15 cellular contexts compared by ENCODE assay signal in the genomic region with DNA sequence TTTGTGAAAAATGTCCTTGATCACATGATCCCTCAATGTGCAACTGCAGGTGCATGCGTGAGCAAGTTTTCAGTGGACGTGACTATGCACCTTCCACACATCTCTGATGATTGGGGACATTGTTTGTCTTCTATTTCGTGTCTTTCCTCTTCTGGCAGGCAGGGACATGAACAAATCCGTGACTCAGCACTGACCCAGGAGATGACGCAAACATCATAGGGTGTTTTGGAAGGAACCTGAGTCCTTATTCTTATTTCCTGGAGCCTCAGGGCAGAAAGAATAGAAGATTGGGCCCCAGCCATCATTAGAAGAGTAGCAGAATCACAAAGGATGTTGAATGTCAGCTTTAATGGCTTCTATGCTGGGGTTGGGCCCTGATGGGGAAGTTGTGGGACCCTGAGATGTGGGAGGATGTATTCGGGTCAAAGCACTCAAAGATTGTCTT. TPM values are rescaled to one million over a fixed set of nuclear protein-coding genes. Genes with fewer than 3 reads are reported as not detected.
DNase-seq lines count a peak whose midpoint lies in the region; ATAC-seq, FAIRE-seq and TF ChIP-seq lines count a peak whose summit lies in the region.
"Had no signal": no experiment of that assay in that cellular context is flagged by ENCODE, and none has a peak within 500 bp of the region (broad histone marks: within the 10 kb centered on the region; RNA-seq: fewer than 3 reads in every experiment).

No MANE protein-coding gene starts in this region.

- no peak overlapping the region for H2BK5ac ChIP-seq in H1 (ENCODE audit: low read depth, low read length)

- H2BK12ac ChIP-seq in H1 (ENCODE audit: low read depth, low read length), result no peak overlapping the region

- H3K79me1 ChIP-seq in H1 (ENCODE audit: low read depth, low read length), result no peaks in the 10 kb centered on the region

- TF ChIP-seq EP300 in H1 (IDR thresholded peaks at IDR 0.05; ENCODE audit: borderline replicate concordance in 1 of 2, low read depth in 2 of 2, low read length in 2 of 2), result no peak

- H3K36me3 Mint-ChIP-seq in endodermal cell (ENCODE audit: low read depth), result no peaks in the 10 kb centered on the region

- 89% methylated on average over 6 of the region's 6 CpGs; no CpG with 5 or more reads in 1 of the 2 experiments for WGBS in H1 (ENCODE audit: extremely low coverage in 1 of 2, insufficient coverage in 1 of 2, insufficient read length in 1 of 2, insufficient replicate concordance in 2 of 2, low coverage in 1 of 2, low lambda C conversion rate in 2 of 2, missing lambda C conversion rate in 1 of 2), 2 experiments
- WGBS in endodermal cell (ENCODE audit: insufficient coverage in 1 of 2, insufficient read length in 1 of 2), 2 experiments, result 92 to 96% methylated on average over 5 to 6 of the region's 6 CpGs

- no peak overlapping the region for H3K4me3 Mint-ChIP-seq in endodermal cell
- H3K4me3 Mint-ChIP-seq: activated B cell treated with CpG ODN at 0.5 μM for 24 hours; activated T-helper 17 cell treated with anti-CD3 and anti-CD28 coated beads, Interleukin-2, amount 50 U/mL, for 72 hours had no signal

- H4K5ac ChIP-seq in H1 (ENCODE audit: insufficient read length, low read depth, low read length), result no peak overlapping the region

- TF ChIP-seq POLR2A in H1 (IDR thresholded peaks at IDR 0.05; ENCODE audit: control extremely low read depth in 1 of 2, low read depth in 2 of 2, low read length in 2 of 2), result no peak

- TF ChIP-seq RAD21 in H1 (IDR thresholded peaks at IDR 0.05 in 1 of 2, conservative IDR thresholded peaks at IDR 0.05 in 1 of 2; ENCODE audit: low read depth in 2 of 2, low read length in 2 of 2), result no peak

- FAIRE-seq in H1 (lab: Jason Lieb, UNC), result no peak

- no peak overlapping the region for H3K14ac ChIP-seq in H1 (ENCODE audit: insufficient read length)

- no peak for TF ChIP-seq CTCF in GM20000 (IDR thresholded peaks at IDR 0.05; ENCODE audit: extremely low read depth, missing control alignments)
- no peak for TF ChIP-seq CTCF in H1 (IDR thresholded peaks at IDR 0.05; ENCODE audit: control extremely low read depth in 1 of 3, insufficient read depth in 1 of 3, low read depth in 1 of 3, low read length in 3 of 3)
- TF ChIP-seq CTCF in endodermal cell (conservative IDR thresholded peaks at IDR 0.05), result no peak

- H3K27ac ChIP-seq in H1 (ENCODE audit: low read depth, low read length) (no peak overlapping the region), endodermal cell (ENCODE audit: low read depth, low read length) (no peak overlapping the region)
- H3K27ac ChIP-seq: cardiac muscle cell, gastrocnemius medialis, thoracic aorta had no signal

- no peak overlapping the region for H2BK120ac ChIP-seq in H1 (replicated peaks; ENCODE audit: low read depth, low read length)

- H3K4me1 Mint-ChIP-seq in endodermal cell, result no peaks in the 10 kb centered on the region
- H3K4me1 Mint-ChIP-seq: activated B cell treated with CpG ODN at 0.5 μM for 24 hours had no signal

- no peak overlapping the region for H2BK20ac ChIP-seq in H1 (ENCODE audit: low read length)

- peaks cover 4% of the 10 kb centered on the region for H3K27me3 Mint-ChIP-seq in endodermal cell (ENCODE audit: insufficient read depth)
- H3K27me3 Mint-ChIP-seq: activated T-helper 17 cell treated with anti-CD3 and anti-CD28 coated beads, Interleukin-2, amount 50 U/mL, for 72 hours had no signal

- H4K20me1 ChIP-seq in H1 (replicated peaks in 1 of 2; ENCODE audit: control insufficient read depth in 1 of 2, insufficient read depth in 2 of 2, low read length in 2 of 2), result no peaks in the 10 kb centered on the region

- H3K23ac ChIP-seq in H1 (ENCODE audit: insufficient read length), result no peak overlapping the region

- no peaks in the 10 kb centered on the region for H3K79me2 ChIP-seq in H1 (ENCODE audit: control insufficient read depth in 1 of 2, insufficient read depth in 2 of 2, low read length in 2 of 2)

- H3K4me1 ChIP-seq in H1 (replicated peaks in 1 of 4; ENCODE audit: control insufficient read depth in 3 of 4, insufficient read depth in 4 of 4, low read length in 3 of 4) (0 out of 7 replicates have a peak, but pooled peaks cover 0 to 3% (median 0%) of the 10 kb centered on the region in 4 experiments), endodermal cell (ENCODE audit: control insufficient read depth, insufficient read depth, low read length) (no peaks in the 10 kb centered on the region)
- H3K4me1 ChIP-seq: gastrocnemius medialis had no signal

- H3K4me3 ChIP-seq in H1 (ENCODE audit: extremely low read depth in 1 of 4, insufficient read depth in 2 of 4, low read depth in 3 of 4, low read length in 4 of 4), result no peak overlapping the region
- H3K4me3 ChIP-seq in endodermal cell (ENCODE audit: low read length), result no peak overlapping the region
- H3K4me3 ChIP-seq: cardiac muscle cell, gastrocnemius medialis, lung, thoracic aorta had no signal

- ATAC-seq in HG03159 (IDR thresholded peaks at IDR 0.05; ENCODE audit: unreplicated experiment), result no peak
- no peak for ATAC-seq in HG03135 (IDR thresholded peaks at IDR 0.05; ENCODE audit: unreplicated experiment)
- ATAC-seq: activated T-helper 17 cell treated with anti-CD3 and anti-CD28 coated beads, Interleukin-2, amount 50 U/mL, for 72 hours; gastrocnemius medialis had no signal

- H3K36me3 ChIP-seq in H1 (ENCODE audit: control insufficient read depth in 2 of 4, insufficient read depth in 4 of 4, low read length in 3 of 4), result no peaks in the 10 kb centered on the region
- H3K36me3 ChIP-seq in endodermal cell (ENCODE audit: control insufficient read depth, insufficient read depth, low read length), result no peaks in the 10 kb centered on the region
- H3K36me3 ChIP-seq: cardiac muscle cell, gastrocnemius medialis, thoracic aorta had no signal

- H3K23me2 ChIP-seq in H1 (ENCODE audit: low read depth, low read length), result no peaks in the 10 kb centered on the region

- H3K27me3 ChIP-seq in H1 (replicated peaks in 1 of 4; ENCODE audit: control insufficient read depth in 3 of 4, extremely low read depth in 1 of 4, insufficient read depth in 3 of 4, low read length in 3 of 4), result peaks cover 0 to 2% (median 0%) of the 10 kb centered on the region in 4 experiments; a peak in 1 of 7 replicates
- H3K27me3 ChIP-seq in endodermal cell (ENCODE audit: control insufficient read depth, insufficient read depth, low read length, poor library complexity, severe bottlenecking), result no peaks in the 10 kb centered on the region
- H3K27me3 ChIP-seq: cardiac muscle cell, gastrocnemius medialis had no signal

- H3K9me3 ChIP-seq in H1 (ENCODE audit: insufficient read depth in 2 of 2, low read depth in 1 of 2, low read length in 1 of 2) (no peaks in the 10 kb centered on the region), endodermal cell (ENCODE audit: control insufficient read depth, low read length) (no peaks in the 10 kb centered on the region)
- H3K9me3 ChIP-seq: gastrocnemius medialis, thoracic aorta had no signal

- H4K91ac ChIP-seq in H1 (replicated peaks; ENCODE audit: insufficient read length, low read length), result no peak overlapping the region

- H3K4me2 ChIP-seq in H1 (ENCODE audit: insufficient read depth in 1 of 2, low read depth in 2 of 2, low read length in 2 of 2), result no peak overlapping the region

- no peak overlapping the region for H2BK15ac ChIP-seq in H1 (ENCODE audit: low read length)

- H4K8ac ChIP-seq in H1 (ENCODE audit: extremely low read depth, insufficient read depth, low read length), result no peak overlapping the region

- CTCF ChIA-PET in H1 (lab: Charles Lee; ENCODE audit: partially characterized antibody), result no interaction called here

- no peak overlapping the region for H3K4ac ChIP-seq in H1 (replicated peaks; ENCODE audit: insufficient read length, low read depth, low read length)

- no peak overlapping the region for H3K56ac ChIP-seq in H1 (replicated peaks; ENCODE audit: insufficient read length, low read depth, low read length)

- no peak overlapping the region for H3K18ac ChIP-seq in H1 (ENCODE audit: extremely low read depth, low read length)

- H2AK5ac ChIP-seq in H1 (ENCODE audit: low read depth, low read length), result no peak overlapping the region

- no peaks in the 10 kb centered on the region for H3K9me3 Mint-ChIP-seq in endodermal cell
- H3K9me3 Mint-ChIP-seq: activated B cell treated with CpG ODN at 0.5 μM for 24 hours; activated T-helper 17 cell treated with anti-CD3 and anti-CD28 coated beads, Interleukin-2, amount 50 U/mL, for 72 hours had no signal

- POLR2A ChIA-PET in H1 (lab: Charles Lee; ENCODE audit: partially characterized antibody), result no interaction called here

- no peak overlapping the region for H3K27ac Mint-ChIP-seq in endodermal cell
- H3K27ac Mint-ChIP-seq: activated B cell treated with CpG ODN at 0.5 μM for 24 hours; activated T-helper 17 cell treated with anti-CD3 and anti-CD28 coated beads, Interleukin-2, amount 50 U/mL, for 72 hours had no signal

- DNase-seq in GM20000 (ENCODE audit: low spot score), result peak; percentile 0
- peak; percentile 78 for DNase-seq in NOMO-1 treated with DMSO at 0.1 percent for 48 hours (lab: John Stamatoyannopoulos, UW; ENCODE audit: unreplicated experiment)
- no peak for DNase-seq in H1 (ENCODE audit: low read depth in 1 of 2, low spot score in 2 of 2)
- peak; percentile 0 for DNase-seq in pons (ENCODE audit: low spot score)
- no peak for DNase-seq in activated CD4-positive, alpha-beta T cell treated with anti-CD3 and anti-CD28 coated beads, Interleukin-2, amount 50 U/mL, for 4 hours
- DNase-seq in endodermal cell, result no peak
- DNase-seq: activated B cell treated with CpG ODN at 0.5 μM for 24 hours, gastrocnemius medialis, NCI-H1417 treated with DMSO at 0.1 percent for 48 hours had no signal

- H2AFZ ChIP-seq in H1 (ENCODE audit: low read length), result peak overlapping the region; percentile 83

- no peak overlapping the region for H3K9ac ChIP-seq in H1 (replicated peaks in 1 of 4; ENCODE audit: extremely low read depth in 1 of 4, low read depth in 3 of 4, low read length in 3 of 4)
- no peak overlapping the region for H3K9ac ChIP-seq in endodermal cell (ENCODE audit: extremely low read depth, low read length, poor library complexity, severe bottlenecking)

RNA-seq across cellular contexts. Expression of a gene that starts 11.9 kb away (rescaled TPM):
- total RNA-seq in H1 (2021; fragmentation: NEBNext Ultra II Directional; extraction: Animal tissue kit (Norgen Biotek cat#: 25700)), result not detected in 2 replicates
- not detected in 2 replicates for polyA plus RNA-seq in H1 (2011; rRNA removed)
- not detected for polyA plus RNA-seq in H1 (2011; cell fraction: cytosol; rRNA removed)
- polyA plus RNA-seq in H1 (2011; cell fraction: nucleus; rRNA removed), result not detected
- polyA plus RNA-seq in H1 (2012, experiment 1 of 2), result not detected in 4 replicates
- polyA plus RNA-seq in H1 (2012, experiment 2 of 2), result not detected
- not detected for polyA plus RNA-seq in H1 (2013, experiment 1 of 2)
- not detected for polyA plus RNA-seq in H1 (2013, experiment 2 of 2)
- not detected in 2 replicates for polyA minus RNA-seq in H1 (2011; rRNA and poly(A)+ RNA removed)
- not detected for polyA minus RNA-seq in H1 (2011; cell fraction: cytosol; rRNA and poly(A)+ RNA removed)
- not detected for polyA minus RNA-seq in H1 (2011; cell fraction: nucleus; rRNA and poly(A)+ RNA removed)
- not detected for total RNA-seq in endodermal cell
- polyA plus RNA-seq in endodermal cell (2013, experiment 1 of 2), result not detected
- polyA plus RNA-seq in endodermal cell (2013, experiment 2 of 2), result not detected
- total RNA-seq: activated B cell treated with CpG ODN at 0.5 μM for 24 hours; activated T-helper 17 cell treated with anti-CD3 and anti-CD28 coated beads, Interleukin-2, amount 50 U/mL, for 72 hours; cardiac muscle cell; gastrocnemius medialis; thoracic aorta had no signal
- polyA plus RNA-seq: cardiac muscle cell had no signal

RNA-seq across cellular contexts. Expression of a gene that starts 50.4 kb away (rescaled TPM):
- 0.54 and 0.99 TPM in 2 replicates for total RNA-seq in H1 (2021; fragmentation: NEBNext Ultra II Directional; extraction: Animal tissue kit (Norgen Biotek cat#: 25700))
- polyA plus RNA-seq in H1 (2011; rRNA removed), result 0.14 and 0.28 TPM in 2 replicates
- polyA plus RNA-seq in H1 (2011; cell fraction: cytosol; rRNA removed), result 0.10 TPM
- polyA plus RNA-seq in H1 (2011; cell fraction: nucleus; rRNA removed), result 0.40 TPM
- 0.12 to 0.31 TPM in 2 of 4 replicates, not detected in the others for polyA plus RNA-seq in H1 (2012, experiment 1 of 2)
- 0.17 TPM for polyA plus RNA-seq in H1 (2012, experiment 2 of 2)
- not detected for polyA plus RNA-seq in H1 (2013, experiment 1 of 2)
- 0.07 TPM for polyA plus RNA-seq in H1 (2013, experiment 2 of 2)
- polyA minus RNA-seq in H1 (2011; rRNA and poly(A)+ RNA removed), result 0.32 TPM in 1 of 2 replicates, not detected in the other
- not detected for polyA minus RNA-seq in H1 (2011; cell fraction: cytosol; rRNA and poly(A)+ RNA removed)
- polyA minus RNA-seq in H1 (2011; cell fraction: nucleus; rRNA and poly(A)+ RNA removed), result not detected
- under 1 TPM; 0.42 to 0.66 TPM for total RNA-seq in endodermal cell
- polyA plus RNA-seq in endodermal cell (2013, experiment 1 of 2), result not detected
- polyA plus RNA-seq in endodermal cell (2013, experiment 2 of 2), result 0.37 TPM
- total RNA-seq: cardiac muscle cell had no signal
- polyA plus RNA-seq: cardiac muscle cell had no signal

Comparison
In these comparisons a context has a peak if more than half of its experiments do, and no peak if none do; other contexts are left out.
1. DNase-seq: peak in GM20000 (single experiment), NOMO-1 treated with DMSO at 0.1 percent for 48 hours (single experiment) and pons (single experiment); none in H1 (0 of 2), activated CD4-positive, alpha-beta T cell treated with anti-CD3 and anti-CD28 coated beads, Interleukin-2, amount 50 U/mL, for 4 hours (0 of 2) and endodermal cell (single experiment).